Comparison of ENCODE assay signal across 1 cellular context in genomic region chr4:24736066-24736465, GRCh38.
TF ChIP-seq lines count a peak whose summit lies in the region.

No MANE protein-coding gene starts in this region.

TF ChIP-seq in GM12878, 131 proteins besides CTCF, POLR2A, EP300 and RAD21 (continued from another document):
- TF ChIP-seq BCLAF1 (IDR thresholded peaks at IDR 0.05) (no peak), NR2F1 (conservative IDR thresholded peaks at IDR 0.05) (no peak), PBX3 (IDR thresholded peaks at IDR 0.05; ENCODE audit: insufficient replicate concordance, low read depth, low read length) (no peak), PAX8 (IDR thresholded peaks at IDR 0.05) (no peak), EZH2 (IDR thresholded peaks at IDR 0.05; ENCODE audit: borderline replicate concordance, control insufficient read depth, low read depth, low read length) (no peak), ZNF592 (IDR thresholded peaks at IDR 0.05) (no peak), NFIC (IDR thresholded peaks at IDR 0.05; ENCODE audit: low read depth, low read length) (no peak), SMAD5 (IDR thresholded peaks at IDR 0.05; ENCODE audit: low read depth) (no peak)
